In genomic region chr3:4478226-4478625, GRCh38 we compare ENCODE assay signal across 19 cellular contexts. TPM values are rescaled to one million over a fixed set of nuclear protein-coding genes. Genes with fewer than 3 reads are reported as not detected.
DNase-seq lines count a peak whose midpoint lies in the region; ATAC-seq, FAIRE-seq and TF ChIP-seq lines count a peak whose summit lies in the region.
"Had no signal": no experiment of that assay in that cellular context is flagged by ENCODE, and none has a peak within 500 bp of the region (broad histone marks: within the 10 kb centered on the region; RNA-seq: fewer than 3 reads in every experiment).

No MANE protein-coding gene starts in this region.

- H3K27ac ChIP-seq in HepG2 (ENCODE audit: extremely low read length, insufficient read depth, low read length), result no peak overlapping the region
- H3K27ac ChIP-seq in right lobe of liver, result no peak overlapping the region
- no peak overlapping the region for H3K27ac ChIP-seq in upper lobe of right lung
- H3K27ac ChIP-seq: Peyer's patch had no signal

- WGBS in HepG2 (ENCODE audit: low lambda C conversion rate), result 37% methylated on average over 5 of the region's 5 CpGs
- 48% methylated on average over 5 of the region's 5 CpGs for WGBS in right lobe of liver (ENCODE audit: insufficient coverage, low coverage, low lambda C conversion rate, missing lambda C conversion rate)

- H3K36me3 ChIP-seq in HepG2 (replicated peaks in 1 of 2; ENCODE audit: control insufficient read depth in 1 of 2, insufficient read depth in 2 of 2, low read length in 2 of 2) (no peaks in the 10 kb centered on the region), right lobe of liver (no peaks in the 10 kb centered on the region), upper lobe of right lung (no peaks in the 10 kb centered on the region)
- H3K36me3 ChIP-seq: Peyer's patch had no signal

- no TSS peak for BruUV-seq in HepG2 (replicated peaks; lab: Mats Ljungman, UMichigan)

- H3K4me1 ChIP-seq in HepG2 (ENCODE audit: insufficient read depth, low read length) (peaks cover 12% of the 10 kb centered on the region; the same call in 1 of the 2 replicates), right lobe of liver (peaks cover 0 to 9% (median 0%) of the 10 kb centered on the region in 4 donors), upper lobe of right lung (no peaks in the 10 kb centered on the region)
- H3K4me1 ChIP-seq: Peyer's patch had no signal

- H3K27me3 ChIP-seq in HepG2 (ENCODE audit: control insufficient read depth in 1 of 2, insufficient read depth in 2 of 2, low read length in 2 of 2) (peaks cover 3 to 13% of the 10 kb centered on the region in 2 experiments; a peak in 3 of 5 replicates), right lobe of liver (no peaks in the 10 kb centered on the region), upper lobe of right lung (no peaks in the 10 kb centered on the region)
- H3K27me3 ChIP-seq: Peyer's patch had no signal

- no peak overlapping the region for H3K4me2 ChIP-seq in HepG2 (ENCODE audit: low read depth, low read length)

- H3K79me2 ChIP-seq in HepG2 (ENCODE audit: insufficient read depth, low read length), result no peaks in the 10 kb centered on the region

- TF ChIP-seq CTCF in HepG2 (CRISPR knock-in tag; IDR thresholded peaks at IDR 0.05) (no peak), right lobe of liver (IDR thresholded peaks at IDR 0.05) (no peak), upper lobe of right lung (IDR thresholded peaks at IDR 0.05) (no peak)

- FAIRE-seq in HepG2 (lab: Jason Lieb, UNC), result no peak
- FAIRE-seq: GM18507 had no signal

- H3K9ac ChIP-seq in HepG2 (ENCODE audit: insufficient read depth, low read depth, low read length), result no peak overlapping the region

- no peak for ATAC-seq in HepG2
- no peak for ATAC-seq in right lobe of liver
- peak; percentile 16 for ATAC-seq in upper lobe of right lung
- no peak for ATAC-seq in GM18873 (IDR thresholded peaks at IDR 0.05; ENCODE audit: low FRiP score, unreplicated experiment)
- ATAC-seq in HG03457 (IDR thresholded peaks at IDR 0.05; ENCODE audit: unreplicated experiment), result no peak
- ATAC-seq: HCT116 had no signal

- H3K4me3 ChIP-seq in HepG2 (replicated peaks in 1 of 3; ENCODE audit: insufficient read depth in 1 of 3, low read depth in 2 of 3, low read length in 3 of 3) (no peak overlapping the region), right lobe of liver (no peak overlapping the region), upper lobe of right lung (no peak overlapping the region)
- H3K4me3 ChIP-seq: Peyer's patch had no signal

- POLR2A ChIA-PET in HepG2 (lab: Yijun Ruan, JAX), result no interaction called here

- H3K9me3 ChIP-seq in HepG2 (ENCODE audit: low read length) (no peaks in the 10 kb centered on the region), right lobe of liver (no peaks in the 10 kb centered on the region), upper lobe of right lung (no peaks in the 10 kb centered on the region)
- H3K9me3 ChIP-seq: Peyer's patch had no signal

- no peak for TF ChIP-seq RAD21 in HepG2 (CRISPR knock-in tag; IDR thresholded peaks at IDR 0.05)

- in situ Hi-C loops in HepG2 (cut with HindIII; ENCODE audit: extremely low pct_ligation_motif_present, low pct_unique_long_range_greater_than_20kb), result no loop called here

- CTCF ChIA-PET in HepG2 (lab: Yijun Ruan, JAX; ENCODE audit: low intra/inter-chr PET ratio, low total read pairs), result no interaction called here

- intact Hi-C loops in HepG2 (cut with micrococcal nuclease; ENCODE audit: unreplicated experiment) (no loop called here), right lobe of liver (cut with DNase I) (no loop called here), upper lobe of right lung (cut with DNase I) (no loop called here)

- DNase-seq in HepG2 (ENCODE audit: low spot score), result no peak
- DNase-seq in right lobe of liver, result no peak
- DNase-seq in OCI-M1 (lab: John Stamatoyannopoulos, UW), result peak; percentile 39
- DNase-seq in dermis blood vessel endothelial cell, result peak; percentile 57
- DNase-seq in upper lobe of right lung, result no peak
- no peak for DNase-seq in HT-29 (ENCODE audit: low spot score)
- DNase-seq: 8988T; C1 segment of cervical spinal cord; COR-L47; NCI-H146; NCI-H345; NCI-H69; NK-92 treated with Interleukin-12 subunit alpha and Interleukin-12 subunit beta, amount 100 ng/mL, for 24 hours; Peyer's patch; Right ventricle myocardium superior had no signal

- no peak for TF ChIP-seq EP300 in HepG2 (IDR thresholded peaks at IDR 0.05; ENCODE audit: low read depth in 2 of 2, low read length in 2 of 2)
- TF ChIP-seq EP300 in HepG2 (CRISPR knock-in tag; IDR thresholded peaks at IDR 0.05; ENCODE audit: borderline replicate concordance), result no peak

- no peaks in the 10 kb centered on the region for H4K20me1 ChIP-seq in HepG2 (ENCODE audit: insufficient read depth, low read length)

- TF ChIP-seq POLR2A in HepG2 (IDR thresholded peaks at IDR 0.05; ENCODE audit: insufficient read depth in 1 of 2, low read depth in 2 of 2, low read length in 2 of 2) (no peak), right lobe of liver (IDR thresholded peaks at IDR 0.05) (no peak)

- H2AFZ ChIP-seq in HepG2 (ENCODE audit: low read length), result no peak overlapping the region

TF ChIP-seq in HepG2, 621 proteins besides CTCF, POLR2A, EP300 and RAD21:
- TF ChIP-seq CEBPB (IDR thresholded peaks at IDR 0.05; ENCODE audit: borderline replicate concordance, low read depth, low read length), result peak; percentile 17; the same call in 1 of the 2 replicates
- TF ChIP-seq ZNF549 (CRISPR knock-in tag; IDR thresholded peaks at IDR 0.05), result no peak

RNA-seq across cellular contexts. Expression of gene SUMF1, which starts 11.2 kb away (rescaled TPM):
- total RNA-seq in HepG2 (2016; rRNA removed; fragmentation: Illumina TruSeq; extraction: Trizol) (14.1 and 28.9 TPM in 2 replicates), right lobe of liver (10 to 100 TPM; 15.9 to 32.4 (median 21.3) TPM), dermis blood vessel endothelial cell (97.2 and 102 TPM in 2 replicates), upper lobe of right lung (33.3 TPM)
- 9.1 and 10.4 TPM in 2 replicates for total RNA-seq in HepG2 (2016; cell fraction: cytosol; rRNA removed; fragmentation: Illumina TruSeq; extraction: Trizol; ENCODE audit: low read depth)
- total RNA-seq in HepG2 (2016; cell fraction: insoluble cytoplasmic fraction; rRNA removed; fragmentation: Illumina TruSeq; extraction: Trizol), result 15.7 and 30.9 TPM in 2 replicates
- 10.4 and 11.0 TPM in 2 replicates for total RNA-seq in HepG2 (2016; cell fraction: membrane; rRNA removed; fragmentation: Illumina TruSeq; extraction: Trizol)
- total RNA-seq in HepG2 (2016; cell fraction: nucleus; rRNA removed; fragmentation: Illumina TruSeq; extraction: Trizol), result 35.9 and 39.6 TPM in 2 replicates
- 18.5 and 19.4 TPM in 2 replicates for polyA plus RNA-seq in HepG2 (2011; rRNA removed)
- 25.4 and 26.1 TPM in 2 replicates for polyA plus RNA-seq in HepG2 (2011; cell fraction: cytosol; rRNA removed)
- polyA plus RNA-seq in HepG2 (2011; cell fraction: nucleus; rRNA removed), result 23.9 and 25.8 TPM in 2 replicates
- 13.5 and 16.1 TPM in 2 replicates for polyA plus RNA-seq in HepG2 (2012)
- 2.1 and 2.6 TPM in 2 replicates for polyA plus RNA-seq in HepG2 (2016; cell fraction: cytosol; fragmentation: Illumina TruSeq; extraction: Trizol; ENCODE audit: low read depth)
- 11.5 and 12.3 TPM in 2 replicates for polyA plus RNA-seq in HepG2 (2016; cell fraction: insoluble cytoplasmic fraction; fragmentation: Illumina TruSeq; extraction: Trizol; ENCODE audit: low read depth)
- 4.8 and 5.8 TPM in 2 replicates for polyA plus RNA-seq in HepG2 (2016; cell fraction: membrane; fragmentation: Illumina TruSeq; extraction: Trizol; ENCODE audit: low read depth)
- 26.9 and 28.6 TPM in 2 replicates for polyA plus RNA-seq in HepG2 (2016; cell fraction: nucleus; fragmentation: Illumina TruSeq; extraction: Trizol; ENCODE audit: insufficient read depth, low read depth)
- polyA minus RNA-seq in HepG2 (2011; rRNA and poly(A)+ RNA removed; ENCODE audit: low replicate concordance), result 41.6 and 45.0 TPM in 2 replicates
- 10.6 and 13.7 TPM in 2 replicates for polyA minus RNA-seq in HepG2 (2011; cell fraction: cytosol; rRNA and poly(A)+ RNA removed)
- 63.1 and 66.0 TPM in 2 replicates for polyA minus RNA-seq in HepG2 (2011; cell fraction: nucleus; rRNA and poly(A)+ RNA removed)
- 17.5 and 21.8 TPM in 2 replicates for total RNA-seq in HT-29 (2014; rRNA removed; shearing (Covaris generic))

RNA-seq across cellular contexts. Expression of gene ITPR1, which starts 14.9 kb away (rescaled TPM):
- total RNA-seq in HepG2 (2016; rRNA removed; fragmentation: Illumina TruSeq; extraction: Trizol) (10.1 and 11.4 TPM in 2 replicates), right lobe of liver (10 to 100 TPM in 4 of 6 experiments, 1 to 10 TPM in 2; 6.5 to 16.2 (median 11.5) TPM), dermis blood vessel endothelial cell (47.5 and 59.7 TPM in 2 replicates), upper lobe of right lung (91.7 TPM)
- 1.5 and 2.1 TPM in 2 replicates for total RNA-seq in HepG2 (2016; cell fraction: cytosol; rRNA removed; fragmentation: Illumina TruSeq; extraction: Trizol; ENCODE audit: low read depth)
- 11.8 and 12.0 TPM in 2 replicates for total RNA-seq in HepG2 (2016; cell fraction: insoluble cytoplasmic fraction; rRNA removed; fragmentation: Illumina TruSeq; extraction: Trizol)
- 3.9 and 4.1 TPM in 2 replicates for total RNA-seq in HepG2 (2016; cell fraction: membrane; rRNA removed; fragmentation: Illumina TruSeq; extraction: Trizol)
- 32.1 and 34.1 TPM in 2 replicates for total RNA-seq in HepG2 (2016; cell fraction: nucleus; rRNA removed; fragmentation: Illumina TruSeq; extraction: Trizol)
- polyA plus RNA-seq in HepG2 (2011; rRNA removed), result 6.3 and 10.0 TPM in 2 replicates
- 4.4 and 4.5 TPM in 2 replicates for polyA plus RNA-seq in HepG2 (2011; cell fraction: cytosol; rRNA removed)
- polyA plus RNA-seq in HepG2 (2011; cell fraction: nucleus; rRNA removed), result 9.3 and 10.4 TPM in 2 replicates
- 9.7 and 13.7 TPM in 2 replicates for polyA plus RNA-seq in HepG2 (2012)
- 0.59 and 0.74 TPM in 2 replicates for polyA plus RNA-seq in HepG2 (2016; cell fraction: cytosol; fragmentation: Illumina TruSeq; extraction: Trizol; ENCODE audit: low read depth)
- polyA plus RNA-seq in HepG2 (2016; cell fraction: insoluble cytoplasmic fraction; fragmentation: Illumina TruSeq; extraction: Trizol; ENCODE audit: low read depth), result 5.4 and 5.7 TPM in 2 replicates
- 0.90 and 1.2 TPM in 2 replicates for polyA plus RNA-seq in HepG2 (2016; cell fraction: membrane; fragmentation: Illumina TruSeq; extraction: Trizol; ENCODE audit: low read depth)
- 12.6 and 14.0 TPM in 2 replicates for polyA plus RNA-seq in HepG2 (2016; cell fraction: nucleus; fragmentation: Illumina TruSeq; extraction: Trizol; ENCODE audit: insufficient read depth, low read depth)
- polyA minus RNA-seq in HepG2 (2011; rRNA and poly(A)+ RNA removed; ENCODE audit: low replicate concordance), result 31.4 and 330 TPM in 2 replicates
- polyA minus RNA-seq in HepG2 (2011; cell fraction: cytosol; rRNA and poly(A)+ RNA removed), result 12.1 and 15.5 TPM in 2 replicates
- polyA minus RNA-seq in HepG2 (2011; cell fraction: nucleus; rRNA and poly(A)+ RNA removed), result 75.3 and 85.2 TPM in 2 replicates
- total RNA-seq in HT-29 (2014; rRNA removed; shearing (Covaris generic)), result 3.6 and 5.1 TPM in 2 replicates

Comparison
In these comparisons a context has a peak if more than half of its experiments do, and no peak if none do; other contexts are left out.
1. DNase-seq: peak in OCI-M1 (single experiment) and dermis blood vessel endothelial cell (single experiment); none in HepG2 (single experiment), right lobe of liver (0 of 3), upper lobe of right lung (single experiment) and HT-29 (single experiment).